17 cellular contexts compared by ENCODE assay signal in genomic region chr18:11167778-11168177, GRCh38. TPM values are rescaled to one million over a fixed set of nuclear protein-coding genes. Genes with fewer than 3 reads are reported as not detected.
"Had no signal": no experiment of that assay in that cellular context is flagged by ENCODE, and none has a peak within 500 bp of the region (broad histone marks: within the 10 kb centered on the region; RNA-seq: fewer than 3 reads in every experiment).

No MANE protein-coding gene starts in this region.

- H3K9me3 Mint-ChIP-seq: activated T-cell treated with anti-CD3 and anti-CD28 coated beads, Interleukin-2, amount 50 U/mL, for 24 hours; dendritic cell treated with granulocyte-macrophage colony-stimulating factor and Interleukin-4, amounts not matched to agents 40 ng/mL and 50 ng/mL, for 4 days; stimulated activated naive CD8-positive, alpha-beta T cell treated with anti-CD3 and anti-CD28 coated beads, Interleukin-15, Interleukin-2, amounts not matched to agents 100 ng/mL and 50 ng/mL, for 24 hours had no signal

- H3K4me1 Mint-ChIP-seq: brain, T-helper 17 cell had no signal

- H3K27ac Mint-ChIP-seq: activated T-cell treated with anti-CD3 and anti-CD28 coated beads, Interleukin-2, amount 50 U/mL, for 24 hours; brain; dendritic cell treated with granulocyte-macrophage colony-stimulating factor and Interleukin-4, amounts not matched to agents 40 ng/mL and 50 ng/mL, for 4 days; effector memory CD8-positive, alpha-beta T cell; natural killer cell; progenitor cell of endocrine pancreas; stimulated activated naive CD8-positive, alpha-beta T cell treated with anti-CD3 and anti-CD28 coated beads, Interleukin-15, Interleukin-2, amounts not matched to agents 100 ng/mL and 50 ng/mL, for 24 hours; T-helper 17 cell had no signal

- H3K4me3 ChIP-seq: adrenal gland, left ventricle myocardium inferior, upper lobe of right lung had no signal

- H3K36me3 Mint-ChIP-seq: brain had no signal

- ATAC-seq: effector memory CD8-positive, alpha-beta T cell; natural killer cell; right cardiac atrium; T-helper 17 cell; upper lobe of right lung had no signal

- H3K27me3 Mint-ChIP-seq: effector memory CD8-positive, alpha-beta T cell had no signal

- DNase-seq: activated CD4-positive, alpha-beta T cell treated with anti-CD3 and anti-CD28 coated beads, Interleukin-2, amount 50 U/mL, for 48 hours; activated naive CD4-positive, alpha-beta T cell treated with anti-CD3 and anti-CD28 coated beads, Interleukin-2, amount 50 U/mL, for 16 hours; activated T-cell treated with anti-CD3 and anti-CD28 coated beads, Interleukin-2, amount 50 U/mL, for 24 hours; adrenal gland; effector memory CD8-positive, alpha-beta T cell; hypothalamus; left ventricle myocardium inferior; mesendoderm; natural killer cell; right cardiac atrium; T-helper 17 cell; upper lobe of right lung; WERI-Rb-1 had no signal

- H3K4me3 Mint-ChIP-seq: activated T-cell treated with anti-CD3 and anti-CD28 coated beads, Interleukin-2, amount 50 U/mL, for 24 hours; brain; dendritic cell treated with granulocyte-macrophage colony-stimulating factor and Interleukin-4, amounts not matched to agents 40 ng/mL and 50 ng/mL, for 4 days; effector memory CD8-positive, alpha-beta T cell; natural killer cell; stimulated activated naive CD8-positive, alpha-beta T cell treated with anti-CD3 and anti-CD28 coated beads, Interleukin-15, Interleukin-2, amounts not matched to agents 100 ng/mL and 50 ng/mL, for 24 hours; T-helper 17 cell had no signal

RNA-seq across cellular contexts. Expression of gene PIEZO2, which starts 18.4 kb away (rescaled TPM):
- total RNA-seq: natural killer cell, T-helper 17 cell had no signal
